1 cellular context compared by ENCODE assay signal in genomic region chr13:49792550-49793324, GRCh38.
TF ChIP-seq lines count a peak whose summit lies in the region.

Gene KPNA3, minus strand, starts transcription at chr13:49792682. Its CDS starts 176 bp downstream, at chr13:49792506.

TF ChIP-seq in HepG2, 621 proteins besides CTCF, POLR2A, EP300 and RAD21 (continued from another document and continues in another):
- peak; percentile 89 for TF ChIP-seq USF2 (IDR thresholded peaks at IDR 0.05; ENCODE audit: low read depth, low read length)
- TF ChIP-seq USF2 (CRISPR knock-in tag; IDR thresholded peaks at IDR 0.05; ENCODE audit: borderline replicate concordance) = peak; percentile 83; the same call in 1 of the 2 replicates
- TF ChIP-seq ZNF572 (CRISPR knock-in tag; IDR thresholded peaks at IDR 0.05) = no peak
- 0 out of 2 replicates have a peak, but pooled peaks have one; percentile 40 for TF ChIP-seq KLF15 (CRISPR knock-in tag; IDR thresholded peaks at IDR 0.05; ENCODE audit: borderline replicate concordance)
- TF ChIP-seq ZNF670 (CRISPR knock-in tag; IDR thresholded peaks at IDR 0.05; ENCODE audit: borderline replicate concordance) = peak; percentile 75; the same call in 1 of the 2 replicates
- no peak for TF ChIP-seq RORA (CRISPR knock-in tag; IDR thresholded peaks at IDR 0.05)
- TF ChIP-seq CCAR2 (optimal IDR thresholded peaks at IDR 0.05; ENCODE audit: low read depth, low read length) = no peak
- TF ChIP-seq FOXK1 (CRISPR knock-in tag; IDR thresholded peaks at IDR 0.05; ENCODE audit: borderline replicate concordance, low read depth) = peak; percentile 73; the same call in 1 of the 2 replicates
- TF ChIP-seq, protein P1, sequence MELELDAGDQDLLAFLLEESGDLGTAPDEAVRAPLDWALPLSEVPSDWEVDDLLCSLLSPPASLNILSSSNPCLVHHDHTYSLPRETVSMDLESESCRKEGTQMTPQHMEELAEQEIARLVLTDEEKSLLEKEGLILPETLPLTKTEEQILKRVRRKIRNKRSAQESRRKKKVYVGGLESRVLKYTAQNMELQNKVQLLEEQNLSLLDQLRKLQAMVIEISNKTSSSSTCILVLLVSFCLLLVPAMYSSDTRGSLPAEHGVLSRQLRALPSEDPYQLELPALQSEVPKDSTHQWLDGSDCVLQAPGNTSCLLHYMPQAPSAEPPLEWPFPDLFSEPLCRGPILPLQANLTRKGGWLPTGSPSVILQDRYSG (CRISPR knock-in tag; IDR thresholded peaks at IDR 0.05) = no peak; the same call in 1 of the 2 replicates
- TF ChIP-seq ATF6 (CRISPR knock-in tag; conservative IDR thresholded peaks at IDR 0.05) = no peak
- 0 out of 2 replicates have a peak, but pooled peaks have one; percentile 44 for TF ChIP-seq MTERF4 (CRISPR knock-in tag; IDR thresholded peaks at IDR 0.05)
- TF ChIP-seq ZNF605 (CRISPR knock-in tag; IDR thresholded peaks at IDR 0.05) = no peak
- TF ChIP-seq MIXL1 (CRISPR knock-in tag; IDR thresholded peaks at IDR 0.05) = no peak; the same call in 1 of the 2 replicates
- no peak for TF ChIP-seq U2AF1 (optimal IDR thresholded peaks at IDR 0.05; ENCODE audit: low read depth, low read length)
- peak; percentile 83 for TF ChIP-seq ZSCAN31 (CRISPR knock-in tag; IDR thresholded peaks at IDR 0.05; ENCODE audit: low read depth)
- no peak for TF ChIP-seq HNRNPUL1 (IDR thresholded peaks at IDR 0.05; ENCODE audit: low read depth, low read length)
- no peak for TF ChIP-seq NR1H2 (CRISPR knock-in tag; IDR thresholded peaks at IDR 0.05; ENCODE audit: borderline replicate concordance, low read depth)
- no peak for TF ChIP-seq PHB2 (IDR thresholded peaks at IDR 0.05; ENCODE audit: partially characterized antibody)
- no peak for TF ChIP-seq ZBTB10 (CRISPR knock-in tag; IDR thresholded peaks at IDR 0.05; ENCODE audit: borderline replicate concordance)
- no peak for TF ChIP-seq CBX1 (IDR thresholded peaks at IDR 0.05; ENCODE audit: low read depth)
- TF ChIP-seq ZNF710 (CRISPR knock-in tag; IDR thresholded peaks at IDR 0.05; ENCODE audit: borderline replicate concordance) = peak; percentile 58; the same call in 1 of the 2 replicates
- peak; percentile 58; the same call in 1 of the 2 replicates for TF ChIP-seq ARID5B (CRISPR knock-in tag; IDR thresholded peaks at IDR 0.05)
- peak; percentile 78 for TF ChIP-seq KDM5B (CRISPR knock-in tag; IDR thresholded peaks at IDR 0.05; ENCODE audit: borderline replicate concordance)
- TF ChIP-seq AFF4 (CRISPR knock-in tag; IDR thresholded peaks at IDR 0.05) = no peak
- no peak for TF ChIP-seq ZNF382 (CRISPR knock-in tag; IDR thresholded peaks at IDR 0.05; ENCODE audit: borderline replicate concordance)
- TF ChIP-seq U2AF2 (IDR thresholded peaks at IDR 0.05; ENCODE audit: low read depth, low read length) = no peak
- TF ChIP-seq ZNF264 (CRISPR knock-in tag; IDR thresholded peaks at IDR 0.05) = no peak
- 0 out of 2 replicates have a peak, but pooled peaks have one; percentile 73 for TF ChIP-seq PBX3 (CRISPR knock-in tag; IDR thresholded peaks at IDR 0.05; ENCODE audit: borderline replicate concordance)
- TF ChIP-seq JARID2 (CRISPR knock-in tag; IDR thresholded peaks at IDR 0.05; ENCODE audit: insufficient replicate concordance) = no peak
- TF ChIP-seq BHLHE40 (IDR thresholded peaks at IDR 0.05; ENCODE audit: low read length) = peak; percentile 91
- TF ChIP-seq ZNF263 (CRISPR knock-in tag; IDR thresholded peaks at IDR 0.05) = peak; percentile 63
- TF ChIP-seq, protein P2, sequence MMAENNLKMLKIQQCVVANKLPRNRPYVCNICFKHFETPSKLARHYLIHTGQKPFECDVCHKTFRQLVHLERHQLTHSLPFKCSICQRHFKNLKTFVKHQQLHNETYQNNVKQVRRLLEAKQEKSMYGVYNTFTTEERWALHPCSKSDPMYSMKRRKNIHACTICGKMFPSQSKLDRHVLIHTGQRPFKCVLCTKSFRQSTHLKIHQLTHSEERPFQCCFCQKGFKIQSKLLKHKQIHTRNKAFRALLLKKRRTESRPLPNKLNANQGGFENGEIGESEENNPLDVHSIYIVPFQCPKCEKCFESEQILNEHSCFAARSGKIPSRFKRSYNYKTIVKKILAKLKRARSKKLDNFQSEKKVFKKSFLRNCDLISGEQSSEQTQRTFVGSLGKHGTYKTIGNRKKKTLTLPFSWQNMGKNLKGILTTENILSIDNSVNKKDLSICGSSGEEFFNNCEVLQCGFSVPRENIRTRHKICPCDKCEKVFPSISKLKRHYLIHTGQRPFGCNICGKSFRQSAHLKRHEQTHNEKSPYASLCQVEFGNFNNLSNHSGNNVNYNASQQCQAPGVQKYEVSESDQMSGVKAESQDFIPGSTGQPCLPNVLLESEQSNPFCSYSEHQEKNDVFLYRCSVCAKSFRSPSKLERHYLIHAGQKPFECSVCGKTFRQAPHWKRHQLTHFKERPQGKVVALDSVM (CRISPR knock-in tag; IDR thresholded peaks at IDR 0.05) = 0 out of 2 replicates have a peak, but pooled peaks have one; percentile 35
- no peak for TF ChIP-seq ZNF629 (CRISPR knock-in tag; conservative IDR thresholded peaks at IDR 0.05)
- no peak for TF ChIP-seq ZNF441 (CRISPR knock-in tag; IDR thresholded peaks at IDR 0.05; ENCODE audit: borderline replicate concordance)
